9 cellular contexts compared by ENCODE assay signal in the genomic region with DNA sequence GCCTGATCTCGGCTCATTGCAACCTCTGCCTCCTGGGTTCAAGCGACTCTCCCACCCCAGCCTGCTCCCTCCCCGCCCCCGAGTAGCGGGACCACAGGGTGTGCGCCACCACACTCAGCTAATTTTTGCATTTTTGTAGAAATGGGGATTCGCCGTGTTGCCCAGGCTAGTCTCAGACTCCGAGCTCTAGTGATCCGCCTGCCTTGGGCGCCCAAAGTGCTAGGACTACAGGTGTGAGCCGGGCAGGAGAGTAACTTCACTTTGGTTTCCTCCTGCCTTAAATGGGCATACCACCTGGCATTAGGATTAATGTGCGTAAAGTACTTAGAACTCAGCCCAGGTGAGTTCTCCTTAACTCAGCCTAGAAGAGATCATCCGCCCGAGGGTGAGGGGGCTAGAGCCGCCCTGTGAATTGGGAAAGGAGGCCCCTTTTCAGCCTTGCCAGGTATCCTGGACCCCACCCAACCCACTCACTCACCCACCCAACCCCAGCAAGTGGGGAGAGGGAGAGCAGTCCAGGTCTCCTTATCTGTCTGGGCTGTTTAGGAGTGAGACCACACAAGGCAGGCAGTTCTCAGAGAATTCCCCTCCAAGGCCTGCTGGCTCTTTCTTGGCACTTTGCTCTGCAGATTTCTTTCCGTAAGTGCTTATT. TPM values are rescaled to one million over a fixed set of nuclear protein-coding genes. Genes with fewer than 3 reads are reported as not detected.
DNase-seq lines count a peak whose midpoint lies in the region; ATAC-seq and TF ChIP-seq lines count a peak whose summit lies in the region.
"Had no signal": no experiment of that assay in that cellular context is flagged by ENCODE, and none has a peak within 500 bp of the region (broad histone marks: within the 10 kb centered on the region; RNA-seq: fewer than 3 reads in every experiment).

No MANE protein-coding gene starts in this region.

- no peaks in the 10 kb centered on the region for H3K9me2 ChIP-seq in OCI-LY7 (ENCODE audit: insufficient read depth, low read length)
- H3K9me2 ChIP-seq: SK-N-SH had no signal

- H3K9me3 ChIP-seq in DND-41 (ENCODE audit: insufficient read depth, low read length, severe bottlenecking) (no peaks in the 10 kb centered on the region), OCI-LY7 (ENCODE audit: low read length) (no peaks in the 10 kb centered on the region), psoas muscle (no peaks in the 10 kb centered on the region)
- H3K9me3 ChIP-seq: SK-N-SH had no signal

- CTCF ChIA-PET in OCI-LY7 (lab: Charles Lee; ENCODE audit: unreplicated experiment) = no interaction called here

- H3K4me2 ChIP-seq in DND-41 (ENCODE audit: insufficient read depth, low read length) (peak overlapping the region; percentile 74; the same call in 1 of the 2 replicates), OCI-LY7 (ENCODE audit: low read length) (peak overlapping the region; percentile 96)

- ATAC-seq in DND-41 (ENCODE audit: insufficient read depth, low read depth) (no peak), psoas muscle (no peak), GM18502 (IDR thresholded peaks at IDR 0.05; ENCODE audit: poor library complexity, unreplicated experiment) (no peak), HG03439 (IDR thresholded peaks at IDR 0.05; ENCODE audit: unreplicated experiment) (no peak)

- POLR2A ChIA-PET in OCI-LY7 (lab: Charles Lee) = interaction anchor here (1.3 kb wide), 1 partner anchor 41 kb away, joined by 3 read pairs; no protein-coding TSS in a partner anchor

- H3K27ac ChIP-seq in DND-41 (ENCODE audit: low read length) = no peak overlapping the region
- H3K27ac ChIP-seq in OCI-LY7 (ENCODE audit: low read depth, low read length, poor library complexity, severe bottlenecking) = peak overlapping the region; percentile 91
- peak overlapping the region; percentile 100 for H3K27ac ChIP-seq in epithelial cell of prostate
- H3K27ac ChIP-seq in psoas muscle = peak overlapping the region; percentile 96

- H2AFZ ChIP-seq in DND-41 (ENCODE audit: low read depth, low read length) (no peak overlapping the region), OCI-LY7 (ENCODE audit: low read length) (no peak overlapping the region; the same call in 1 of the 2 replicates)

- intact Hi-C loops in OCI-LY7 (cut with micrococcal nuclease; ENCODE audit: unreplicated experiment) (loop anchor here (10.0 kb wide), 2 partner anchors 549 to 551 kb away; no protein-coding TSS in a partner anchor), psoas muscle (cut with DNase I) (no loop called here)

- no peak overlapping the region for H3K9ac ChIP-seq in DND-41 (ENCODE audit: low read depth, low read length)

- no peaks in the 10 kb centered on the region for H3K27me3 ChIP-seq in DND-41 (ENCODE audit: insufficient read depth, low read length, poor library complexity)
- H3K27me3 ChIP-seq in psoas muscle (ENCODE audit: insufficient read depth in 3 of 3, low read length in 2 of 3) = no peaks in the 10 kb centered on the region

- H4K20me1 ChIP-seq in DND-41 (ENCODE audit: insufficient read depth, low read length) (peaks cover 14% of the 10 kb centered on the region; the same call in 1 of the 2 replicates), OCI-LY7 (ENCODE audit: insufficient read depth, low read length) (peaks cover 4% of the 10 kb centered on the region)

- BruUV-seq in OCI-LY7 (replicated peaks; lab: Mats Ljungman, UMichigan) = no TSS peak

- H3K4me1 ChIP-seq in DND-41 (ENCODE audit: insufficient read depth, low read length) (peaks cover 66% of the 10 kb centered on the region), OCI-LY7 (ENCODE audit: insufficient read depth, low read length, poor library complexity, severe bottlenecking) (peaks cover 66% of the 10 kb centered on the region), psoas muscle (peaks cover 20% of the 10 kb centered on the region)

- H3K79me2 ChIP-seq in DND-41 (ENCODE audit: insufficient read depth, low read length) = peaks cover 20% of the 10 kb centered on the region
- H3K79me2 ChIP-seq in OCI-LY7 (ENCODE audit: insufficient read depth, low read depth, low read length) = peaks cover 27% of the 10 kb centered on the region

- H3K4me3 ChIP-seq in DND-41 (ENCODE audit: low read depth in 1 of 2, low read length in 2 of 2) (no peak overlapping the region), OCI-LY7 (ENCODE audit: low read depth, low read length, poor library complexity, severe bottlenecking) (peak overlapping the region; percentile 96), psoas muscle (peak overlapping the region; percentile 97)

- TF ChIP-seq CTCF in DND-41 (IDR thresholded peaks at IDR 0.05; ENCODE audit: borderline replicate concordance, extremely low read depth, low read length, poor library complexity, severe bottlenecking) (no peak), OCI-LY7 (conservative IDR thresholded peaks at IDR 0.05; ENCODE audit: low read length) (no peak), psoas muscle (IDR thresholded peaks at IDR 0.05) (no peak)

- peaks cover 12% of the 10 kb centered on the region for H3K36me3 ChIP-seq in DND-41 (ENCODE audit: insufficient read depth, low read length)
- peaks cover 19% of the 10 kb centered on the region for H3K36me3 ChIP-seq in OCI-LY7 (ENCODE audit: insufficient read depth, low read length)
- H3K36me3 ChIP-seq in psoas muscle (ENCODE audit: insufficient read depth in 1 of 2, low read depth in 1 of 2) = peaks cover 0 to 17% of the 10 kb centered on the region in 2 donors

- 89 to 93% (median 91%) methylated on average over 17 of the region's 17 CpGs for WGBS in psoas muscle, 3 donors

- DNase-seq in DND-41 (no peak), OCI-LY7 (ENCODE audit: low spot score) (peak; percentile 56), epithelial cell of prostate (ENCODE audit: low read depth, low spot score) (no peak), psoas muscle (no peak), NCI-H2107 treated with DMSO at 0.1 percent for 48 hours (lab: John Stamatoyannopoulos, UW; ENCODE audit: unreplicated experiment) (no peak), activated gamma-delta T cell (lab: John Stamatoyannopoulos, UW) (no peak)
- DNase-seq: SK-N-SH had no signal

RNA-seq across cellular contexts. Expression of gene ZFP36, which starts 1.3 kb away (rescaled TPM):
- total RNA-seq in OCI-LY7 (2014; rRNA removed; shearing (Covaris generic)) = 19.4 and 21.8 TPM in 2 replicates
- total RNA-seq in OCI-LY7 (2022) = 55.9 and 57.2 TPM in 2 replicates
- total RNA-seq in psoas muscle = 100 to 1,000 TPM in 3 of 4 donors, 10 to 100 TPM in 1; 32.1 to 391 (median 184) TPM
- polyA plus RNA-seq in psoas muscle = 100 to 1,000 TPM in 1 of 3 donors, 10 to 100 TPM in 2; 80.8 to 178 (median 83.3) TPM

RNA-seq across cellular contexts. Expression of gene PLEKHG2, which starts 7.1 kb away (rescaled TPM):
- 28.3 and 30.4 TPM in 2 replicates for total RNA-seq in OCI-LY7 (2014; rRNA removed; shearing (Covaris generic))
- total RNA-seq in OCI-LY7 (2022) = 65.9 and 68.2 TPM in 2 replicates
- 1 to 10 TPM; 6.8 to 8.0 (median 7.4) TPM for total RNA-seq in psoas muscle
- polyA plus RNA-seq in psoas muscle = 1 to 10 TPM; 2.4 to 3.0 (median 2.7) TPM

RNA-seq across cellular contexts. Expression of gene MED29, which starts 14.2 kb away (rescaled TPM):
- total RNA-seq in OCI-LY7 (2014; rRNA removed; shearing (Covaris generic)) = 15.7 and 28.3 TPM in 2 replicates
- 31.2 and 31.3 TPM in 2 replicates for total RNA-seq in OCI-LY7 (2022)
- total RNA-seq in psoas muscle = 10 to 100 TPM; 25.0 to 33.6 (median 30.2) TPM
- polyA plus RNA-seq in psoas muscle = 10 to 100 TPM; 25.0 to 51.7 (median 26.9) TPM

RNA-seq across cellular contexts. Expression of gene PAF1, which starts 14.5 kb away (rescaled TPM):
- total RNA-seq in OCI-LY7 (2014; rRNA removed; shearing (Covaris generic)) = 33.1 and 35.4 TPM in 2 replicates
- total RNA-seq in OCI-LY7 (2022) = 45.9 and 46.8 TPM in 2 replicates
- total RNA-seq in psoas muscle = 10 to 100 TPM; 33.7 to 38.0 (median 34.6) TPM
- 10 to 100 TPM; 34.1 to 58.0 (median 37.6) TPM for polyA plus RNA-seq in psoas muscle

RNA-seq across cellular contexts. Expression of gene RPS16, which starts 30.4 kb away (rescaled TPM):
- total RNA-seq in OCI-LY7 (2014; rRNA removed; shearing (Covaris generic)) = 538 and 634 TPM in 2 replicates
- total RNA-seq in OCI-LY7 (2022) = 3,661 and 4,044 TPM in 2 replicates
- 1,000 to 10,000 TPM; 1,186 to 1,958 (median 1,553) TPM for total RNA-seq in psoas muscle
- 1,000 to 10,000 TPM; 2,324 to 3,255 (median 2,994) TPM for polyA plus RNA-seq in psoas muscle

Comparison
In these comparisons a context has a peak if more than half of its experiments do, and no peak if none do; other contexts are left out.
1. H3K4me3 ChIP-seq: peak in OCI-LY7 (single experiment) and psoas muscle (single experiment); none in DND-41 (0 of 2).